Comparison of ENCODE assay signal across 28 cellular contexts in genomic region chr2:29808321-29808720, GRCh38.
"Had no signal": no experiment of that assay in that cellular context is flagged by ENCODE, and none has a peak within 500 bp of the region (broad histone marks: within the 10 kb centered on the region; RNA-seq: fewer than 3 reads in every experiment).

No MANE protein-coding gene starts in this region.

- H3K36me3 Mint-ChIP-seq: immature natural killer cell; mesothelial cell of epicardium; naive B cell; natural killer cell; stimulated activated effector memory CD8-positive, alpha-beta T cell treated with anti-CD3 and anti-CD28 coated beads, Interleukin-12 subunit alpha, Interleukin-12 subunit beta, amount 100 ng/mL, for 72 hours had no signal

- H3K9me3 ChIP-seq: left lung, lower lobe of right lung, ovary, right atrium auricular region, suprapubic skin, thoracic aorta, tibial artery, upper lobe of right lung had no signal

- H3K9me3 Mint-ChIP-seq: immature natural killer cell; natural killer cell; stimulated activated effector memory CD8-positive, alpha-beta T cell treated with anti-CD3 and anti-CD28 coated beads, Interleukin-12 subunit alpha, Interleukin-12 subunit beta, amount 100 ng/mL, for 72 hours; stimulated activated naive CD8-positive, alpha-beta T cell treated with anti-CD3 and anti-CD28 coated beads, Interleukin-15, Interleukin-2, amounts not matched to agents 100 ng/mL and 50 ng/mL, for 24 hours had no signal

- H3K4me1 ChIP-seq: left lung, lower lobe of right lung, right atrium auricular region, suprapubic skin, tibial artery, upper lobe of right lung had no signal

- H3K27ac Mint-ChIP-seq: immature natural killer cell; mesothelial cell of epicardium; naive B cell; natural killer cell; progenitor cell of endocrine pancreas; stimulated activated effector memory CD8-positive, alpha-beta T cell treated with anti-CD3 and anti-CD28 coated beads, Interleukin-12 subunit alpha, Interleukin-12 subunit beta, amount 100 ng/mL, for 72 hours; stimulated activated naive CD8-positive, alpha-beta T cell treated with anti-CD3 and anti-CD28 coated beads, Interleukin-15, Interleukin-2, amounts not matched to agents 100 ng/mL and 50 ng/mL, for 24 hours had no signal

- H3K27me3 Mint-ChIP-seq: stimulated activated naive CD8-positive, alpha-beta T cell treated with anti-CD3 and anti-CD28 coated beads, Interleukin-15, Interleukin-2, amounts not matched to agents 100 ng/mL and 50 ng/mL, for 24 hours had no signal

- ATAC-seq: left colon; left lung; lower lobe of right lung; natural killer cell; sciatic nerve; stimulated activated effector memory CD8-positive, alpha-beta T cell treated with anti-CD3 and anti-CD28 coated beads, Interleukin-12 subunit alpha, Interleukin-12 subunit beta, amount 100 ng/mL, for 72 hours; upper lobe of right lung had no signal

- H3K4me1 Mint-ChIP-seq: immature natural killer cell; naive B cell; natural killer cell; stimulated activated effector memory CD8-positive, alpha-beta T cell treated with anti-CD3 and anti-CD28 coated beads, Interleukin-12 subunit alpha, Interleukin-12 subunit beta, amount 100 ng/mL, for 72 hours had no signal

- H3K4me3 Mint-ChIP-seq: immature natural killer cell; mesothelial cell of epicardium; naive B cell; natural killer cell; stimulated activated effector memory CD8-positive, alpha-beta T cell treated with anti-CD3 and anti-CD28 coated beads, Interleukin-12 subunit alpha, Interleukin-12 subunit beta, amount 100 ng/mL, for 72 hours; stimulated activated naive CD8-positive, alpha-beta T cell treated with anti-CD3 and anti-CD28 coated beads, Interleukin-15, Interleukin-2, amounts not matched to agents 100 ng/mL and 50 ng/mL, for 24 hours had no signal

- H3K4me3 ChIP-seq: left lung, lower lobe of right lung, ovary, right atrium auricular region, skin epidermis, suprapubic skin, thoracic aorta, tibial artery, upper lobe of right lung had no signal

- H3K27me3 ChIP-seq: ovary, right atrium auricular region, suprapubic skin, tibial artery had no signal

- H3K36me3 ChIP-seq: left lung, lower lobe of right lung, ovary, right atrium auricular region, suprapubic skin, thoracic aorta, tibial artery, upper lobe of right lung had no signal

- H3K27ac ChIP-seq: left lung, lower lobe of right lung, ovary, right atrium auricular region, skin epidermis, suprapubic skin, thoracic aorta, tibial artery, upper lobe of right lung had no signal

- DNase-seq: hypothalamus; immature natural killer cell; kidney; left colon; left lung; lower lobe of right lung; mammary epithelial cell; mesenchymal stem cell; naive B cell; natural killer cell; ovary; stimulated activated CD4-positive, alpha-beta T cell treated with anti-CD3 and anti-CD28 coated beads, Interleukin-12 subunit alpha, Interleukin-12 subunit beta, amount 100 ng/mL, for 4 hours; stimulated activated CD4-positive, alpha-beta T cell treated with anti-CD3 and anti-CD28 coated beads, Interleukin-15, amount 100 ng/mL, for 24 hours; stimulated activated CD4-positive, alpha-beta T cell treated with anti-CD3 and anti-CD28 coated beads, Interleukin-2, amount 100 ng/mL, for 24 hours; stimulated activated CD4-positive, alpha-beta T cell treated with anti-CD3 and anti-CD28 coated beads, Interleukin-4, amount 100 ng/mL, for 1 hour; stimulated activated naive CD4-positive, alpha-beta T cell; tibial artery; trophoblast cell; upper lobe of right lung had no signal
